20 cellular contexts compared by ENCODE assay signal in the genomic region with DNA sequence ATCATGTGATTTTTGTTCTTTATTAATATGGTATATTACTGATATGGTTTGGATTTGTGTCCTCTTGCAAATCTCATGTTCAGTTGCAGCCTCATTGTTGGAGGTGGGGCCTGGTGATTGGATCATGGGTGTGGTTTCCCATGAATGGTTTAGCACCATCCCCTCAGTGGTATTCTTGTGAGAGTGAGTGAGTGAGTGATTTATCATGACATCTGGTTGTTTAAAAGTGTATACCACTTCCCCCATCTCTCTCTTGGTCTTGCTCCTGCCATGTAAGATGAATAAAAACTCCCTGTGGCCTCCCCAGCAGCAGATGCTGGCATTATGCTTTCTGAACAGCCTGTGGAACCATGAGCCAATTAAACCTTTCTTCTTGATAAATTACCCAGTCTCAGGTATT.
"Had no signal": no experiment of that assay in that cellular context is flagged by ENCODE, and none has a peak within 500 bp of the region (broad histone marks: within the 10 kb centered on the region; RNA-seq: fewer than 3 reads in every experiment).

No MANE protein-coding gene starts in this region.

- H3K27me3 ChIP-seq: MG63 had no signal

- H3K9ac ChIP-seq: SK-N-SH had no signal

- H3K9me3 ChIP-seq: MG63, SK-N-SH had no signal

- H3K4me3 ChIP-seq: MG63 had no signal

- H3K36me3 ChIP-seq: MG63 had no signal

- H3K4me2 ChIP-seq: SK-N-SH had no signal

- H3K27ac ChIP-seq: RWPE1 had no signal

- DNase-seq: Karpas-422, KG1, MG63, NCI-H1048, NCI-H1105, NCI-H1417, NCI-H1436 treated with DMSO at 0.1 percent for 48 hours, NCI-H1694, NCI-H187 treated with DMSO at 0.1 percent for 48 hours, NCI-H2029 treated with DMSO at 0.1 percent for 48 hours, NCI-H2171 treated with DMSO at 0.1 percent for 48 hours, NCI-H345, NCI-H446 treated with DMSO at 0.1 percent for 48 hours, NCI-H510A treated with DMSO at 0.1 percent for 48 hours, NCI-H526, SHP77, SK-N-SH, SW 1271 had no signal

- ATAC-seq: Panc1 had no signal
